In the genomic region with DNA sequence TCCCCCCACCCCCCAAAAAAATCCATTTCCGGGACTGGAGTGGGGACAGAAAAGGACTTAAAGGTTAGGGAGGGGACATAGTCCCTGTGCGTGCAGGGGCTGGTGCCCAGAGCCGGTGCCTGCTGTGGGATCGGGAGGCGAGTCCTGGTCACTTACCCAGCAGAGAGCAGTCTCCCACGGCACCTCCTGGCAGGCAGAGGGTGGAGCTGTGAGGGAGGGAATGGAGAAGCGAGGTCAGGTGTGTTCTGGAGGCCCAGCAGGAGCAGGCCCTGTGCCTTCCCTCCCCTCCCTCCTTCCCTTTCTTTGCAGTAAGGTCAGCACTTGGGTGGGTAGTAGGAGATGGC, we compare ENCODE assay signal across 2 cellular contexts.
TF ChIP-seq lines count a peak whose summit lies in the region.

No MANE protein-coding gene starts in this region.

TF ChIP-seq in HEK293, 187 proteins besides CTCF, POLR2A, EP300 and RAD21 (continued from another document):
- TF ChIP-seq, protein P1, sequence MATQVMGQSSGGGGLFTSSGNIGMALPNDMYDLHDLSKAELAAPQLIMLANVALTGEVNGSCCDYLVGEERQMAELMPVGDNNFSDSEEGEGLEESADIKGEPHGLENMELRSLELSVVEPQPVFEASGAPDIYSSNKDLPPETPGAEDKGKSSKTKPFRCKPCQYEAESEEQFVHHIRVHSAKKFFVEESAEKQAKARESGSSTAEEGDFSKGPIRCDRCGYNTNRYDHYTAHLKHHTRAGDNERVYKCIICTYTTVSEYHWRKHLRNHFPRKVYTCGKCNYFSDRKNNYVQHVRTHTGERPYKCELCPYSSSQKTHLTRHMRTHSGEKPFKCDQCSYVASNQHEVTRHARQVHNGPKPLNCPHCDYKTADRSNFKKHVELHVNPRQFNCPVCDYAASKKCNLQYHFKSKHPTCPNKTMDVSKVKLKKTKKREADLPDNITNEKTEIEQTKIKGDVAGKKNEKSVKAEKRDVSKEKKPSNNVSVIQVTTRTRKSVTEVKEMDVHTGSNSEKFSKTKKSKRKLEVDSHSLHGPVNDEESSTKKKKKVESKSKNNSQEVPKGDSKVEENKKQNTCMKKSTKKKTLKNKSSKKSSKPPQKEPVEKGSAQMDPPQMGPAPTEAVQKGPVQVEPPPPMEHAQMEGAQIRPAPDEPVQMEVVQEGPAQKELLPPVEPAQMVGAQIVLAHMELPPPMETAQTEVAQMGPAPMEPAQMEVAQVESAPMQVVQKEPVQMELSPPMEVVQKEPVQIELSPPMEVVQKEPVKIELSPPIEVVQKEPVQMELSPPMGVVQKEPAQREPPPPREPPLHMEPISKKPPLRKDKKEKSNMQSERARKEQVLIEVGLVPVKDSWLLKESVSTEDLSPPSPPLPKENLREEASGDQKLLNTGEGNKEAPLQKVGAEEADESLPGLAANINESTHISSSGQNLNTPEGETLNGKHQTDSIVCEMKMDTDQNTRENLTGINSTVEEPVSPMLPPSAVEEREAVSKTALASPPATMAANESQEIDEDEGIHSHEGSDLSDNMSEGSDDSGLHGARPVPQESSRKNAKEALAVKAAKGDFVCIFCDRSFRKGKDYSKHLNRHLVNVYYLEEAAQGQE (tag by site-specific recombination; IDR thresholded peaks at IDR 0.05), result no peak
- TF ChIP-seq ZNF600 (tag by site-specific recombination; IDR thresholded peaks at IDR 0.05) (peak; percentile 51), ZNF837 (tag by site-specific recombination; IDR thresholded peaks at IDR 0.05) (no peak)

TF ChIP-seq in WTC11, 78 proteins besides CTCF, POLR2A, EP300 and RAD21 (continued from another document):
- TF ChIP-seq, protein P2, sequence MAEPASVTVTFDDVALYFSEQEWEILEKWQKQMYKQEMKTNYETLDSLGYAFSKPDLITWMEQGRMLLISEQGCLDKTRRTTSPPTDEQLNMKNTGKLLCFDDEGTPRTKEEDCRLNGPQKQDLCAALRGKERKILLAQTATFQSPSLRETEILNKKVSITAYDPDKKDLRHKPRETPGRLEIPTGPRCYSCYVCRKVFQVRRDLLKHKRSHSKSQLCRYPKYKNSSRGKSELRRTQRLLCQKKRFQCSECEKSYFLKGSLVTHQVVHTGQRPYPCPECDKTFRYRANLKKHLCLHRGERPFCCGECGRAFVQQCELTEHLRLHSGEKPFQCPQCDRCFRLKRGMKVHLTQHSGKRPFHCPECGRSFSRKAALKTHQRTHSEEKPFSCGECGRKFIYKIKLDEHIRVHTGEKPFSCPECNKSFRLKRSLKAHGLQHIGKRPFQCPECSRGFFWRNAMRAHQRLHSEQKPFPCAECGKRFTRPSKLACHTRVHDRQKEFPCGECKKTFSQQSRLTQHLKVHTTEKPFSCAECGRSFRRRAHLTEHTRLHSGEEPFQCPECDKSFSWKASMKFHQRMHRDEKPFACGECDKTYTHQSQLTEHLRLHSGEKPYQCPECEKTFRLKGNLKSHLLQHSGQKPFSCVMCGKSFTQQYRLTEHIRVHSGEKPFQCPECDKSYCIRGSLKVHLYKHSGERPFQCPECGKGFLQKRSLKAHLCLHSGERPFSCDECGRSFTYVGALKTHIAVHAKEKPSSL (CRISPR knock-in tag; conservative IDR thresholded peaks at IDR 0.05), result no peak
- TF ChIP-seq, protein P3, sequence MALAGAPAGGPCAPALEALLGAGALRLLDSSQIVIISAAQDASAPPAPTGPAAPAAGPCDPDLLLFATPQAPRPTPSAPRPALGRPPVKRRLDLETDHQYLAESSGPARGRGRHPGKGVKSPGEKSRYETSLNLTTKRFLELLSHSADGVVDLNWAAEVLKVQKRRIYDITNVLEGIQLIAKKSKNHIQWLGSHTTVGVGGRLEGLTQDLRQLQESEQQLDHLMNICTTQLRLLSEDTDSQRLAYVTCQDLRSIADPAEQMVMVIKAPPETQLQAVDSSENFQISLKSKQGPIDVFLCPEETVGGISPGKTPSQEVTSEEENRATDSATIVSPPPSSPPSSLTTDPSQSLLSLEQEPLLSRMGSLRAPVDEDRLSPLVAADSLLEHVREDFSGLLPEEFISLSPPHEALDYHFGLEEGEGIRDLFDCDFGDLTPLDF (CRISPR knock-in tag; IDR thresholded peaks at IDR 0.05), result no peak
